ENCODE assay signal across 23 cellular contexts in the genomic region with DNA sequence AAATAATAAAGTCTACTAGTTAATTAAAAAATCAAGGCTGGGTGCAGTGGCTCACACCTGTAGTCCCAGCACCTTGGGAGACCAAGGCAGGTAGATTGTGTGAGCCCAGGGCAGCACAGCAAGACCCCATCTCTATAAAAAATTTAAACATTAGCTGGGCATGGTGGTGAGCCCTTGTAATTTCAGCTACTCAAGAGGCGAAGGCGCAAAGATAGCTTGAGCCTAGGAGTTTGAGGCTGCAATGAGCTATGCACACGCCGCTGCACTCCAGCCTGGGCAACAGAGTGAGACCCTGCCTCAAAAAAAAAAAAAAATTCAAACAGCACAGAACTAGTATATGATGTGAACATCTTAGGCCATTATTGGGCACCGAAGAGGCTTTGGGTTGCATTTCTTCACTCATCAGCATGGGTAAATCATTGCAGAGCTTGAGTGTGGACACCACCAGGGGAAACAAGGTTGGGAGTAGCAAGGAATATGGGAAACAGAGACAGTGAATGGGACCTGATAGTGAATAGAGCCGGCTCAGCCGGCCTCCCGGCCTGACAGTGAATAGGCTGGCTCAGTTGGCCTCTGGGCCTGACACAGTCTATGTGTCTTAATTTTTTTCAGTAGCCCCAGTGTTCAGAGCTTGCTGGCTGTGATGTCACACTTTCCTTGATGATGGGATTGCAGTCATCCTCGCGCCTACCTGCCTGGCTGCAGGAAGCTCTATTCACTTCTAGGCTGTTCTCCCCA.
A peak's percentile ranks its signal among the peaks of the same experiment; 100 is the strongest.
DNase-seq lines count a peak whose midpoint lies in the region; ATAC-seq and TF ChIP-seq lines count a peak whose summit lies in the region.
"Had no signal": no experiment of that assay in that cellular context is flagged by ENCODE, and none has a peak within 500 bp of the region (broad histone marks: within the 10 kb centered on the region; RNA-seq: fewer than 3 reads in every experiment).

No MANE protein-coding gene starts in this region.

- H3K36me3 Mint-ChIP-seq in osteocyte (ENCODE audit: unreplicated experiment), result peaks cover 3% of the 10 kb centered on the region

- 98 to 100% methylated on average over 4 to 10 of the region's 10 CpGs for WGBS in transverse colon (ENCODE audit: low coverage in 1 of 2), 2 donors

- peaks cover 6% of the 10 kb centered on the region for H3K4me1 ChIP-seq in HEK293 (ENCODE audit: control insufficient read depth, insufficient read depth, low read length)
- peaks cover under 1 to 25% (median 13%) of the 10 kb centered on the region in 4 donors for H3K4me1 ChIP-seq in transverse colon
- H3K4me1 ChIP-seq: colonic mucosa had no signal

- H3K9me3 Mint-ChIP-seq in osteocyte (ENCODE audit: unreplicated experiment), result no peaks in the 10 kb centered on the region
- H3K9me3 Mint-ChIP-seq: activated CD8-positive, alpha-beta T cell treated with anti-CD3 and anti-CD28 coated beads for 36 hours; immature natural killer cell had no signal

- no peak for TF ChIP-seq CTCF in HEK293 (tag by site-specific recombination; IDR thresholded peaks at IDR 0.05)
- TF ChIP-seq CTCF in osteocyte (IDR thresholded peaks at IDR 0.05), result no peak
- TF ChIP-seq CTCF in transverse colon (IDR thresholded peaks at IDR 0.05), result no peak

- H3K27me3 ChIP-seq in transverse colon, result no peaks in the 10 kb centered on the region
- H3K27me3 ChIP-seq: brain microvascular endothelial cell, colonic mucosa, left lung had no signal

- no peak overlapping the region for H3K4me3 ChIP-seq in HEK293 (ENCODE audit: low read depth, low read length)
- no peak overlapping the region for H3K4me3 ChIP-seq in transverse colon
- H3K4me3 ChIP-seq: colonic mucosa, left lung, psoas muscle had no signal

- DNase-seq in osteocyte (ENCODE audit: extremely low spot score, unreplicated experiment) (no peak), transverse colon (no peak), glomerular visceral epithelial cell (ENCODE audit: extremely low spot score) (no peak)
- no peak for DNase-seq in stimulated activated CD8-positive, alpha-beta memory T cell treated with anti-CD3 and anti-CD28 coated beads, Interleukin-4, amount 100 ng/mL, for 48 hours
- DNase-seq: activated CD8-positive, alpha-beta T cell treated with anti-CD3 and anti-CD28 coated beads for 36 hours; activated effector memory CD4-positive, alpha-beta T cell treated with anti-CD3 and anti-CD28 coated beads, Interleukin-2, amount 50 U/mL, for 16 hours; activated T-cell treated with anti-CD3 and anti-CD28 coated beads for 4 hours; brain microvascular endothelial cell; colonic mucosa; endodermal cell; immature natural killer cell; left lung; MV-4-11; NCI-H1694 treated with DMSO at 0.1 percent for 48 hours; NCI-H526; psoas muscle; stimulated activated CD4-positive, alpha-beta T cell treated with anti-CD3 and anti-CD28 coated beads, Interleukin-2, amount 100 ng/mL, for 48 hours; stimulated activated naive CD4-positive, alpha-beta T cell treated with Interleukin-2 at 50 U/mL for 16 hours had no signal

- no peak for TF ChIP-seq EP300 in transverse colon (IDR thresholded peaks at IDR 0.05; ENCODE audit: low read depth)

- intact Hi-C loops in transverse colon (cut with DNase I; ENCODE audit: low total_unique reads), result no loop called here

- H3K36me3 ChIP-seq in HEK293 (ENCODE audit: control insufficient read depth in 2 of 2, insufficient read depth in 1 of 2, low read length in 2 of 2) (no peaks in the 10 kb centered on the region), transverse colon (no peaks in the 10 kb centered on the region)
- H3K36me3 ChIP-seq: brain microvascular endothelial cell, colonic mucosa, left lung had no signal

- peaks cover 63% of the 10 kb centered on the region for H3K4me1 Mint-ChIP-seq in osteocyte (ENCODE audit: unreplicated experiment)

- H3K9me3 ChIP-seq in HEK293 (ENCODE audit: control insufficient read depth, insufficient read depth, low read depth, low read length), result no peaks in the 10 kb centered on the region
- H3K9me3 ChIP-seq in transverse colon, result no peaks in the 10 kb centered on the region
- H3K9me3 ChIP-seq: colonic mucosa, left lung, psoas muscle had no signal

- POLR2A ChIA-PET in HEK293 (lab: Yijun Ruan, JAX), result no interaction called here

- CTCF ChIA-PET in HEK293 (lab: Yijun Ruan, JAX), result interaction anchor here (0.6 kb wide), 1 partner anchor 18 kb away, joined by 3 read pairs; no protein-coding TSS in a partner anchor

- peak overlapping the region; percentile 97 for H3K27ac Mint-ChIP-seq in osteocyte (ENCODE audit: unreplicated experiment)
- H3K27ac Mint-ChIP-seq: activated CD8-positive, alpha-beta T cell treated with anti-CD3 and anti-CD28 coated beads for 36 hours had no signal

- ATAC-seq in esophagus mucosa (peak; percentile 61), HG02840 (IDR thresholded peaks at IDR 0.05; ENCODE audit: low FRiP score, unreplicated experiment) (no peak)
- ATAC-seq: activated CD8-positive, alpha-beta T cell treated with anti-CD3 and anti-CD28 coated beads for 36 hours; left lung; psoas muscle; Right ventricle myocardium inferior had no signal

- TF ChIP-seq POLR2A in transverse colon (IDR thresholded peaks at IDR 0.05), result no peak

- H3K27ac ChIP-seq in HEK293 (ENCODE audit: extremely low read depth, low read depth, low read length) (no peak overlapping the region), transverse colon (peak overlapping the region; percentile 76 to 90 (median 82))
- H3K27ac ChIP-seq: brain microvascular endothelial cell, KMS-11, left lung had no signal

- H3K4me3 Mint-ChIP-seq in osteocyte (ENCODE audit: unreplicated experiment), result no peak overlapping the region
- H3K4me3 Mint-ChIP-seq: activated CD8-positive, alpha-beta T cell treated with anti-CD3 and anti-CD28 coated beads for 36 hours; endodermal cell had no signal

- H3K27me3 Mint-ChIP-seq in osteocyte (ENCODE audit: unreplicated experiment), result no peaks in the 10 kb centered on the region

- in situ Hi-C loops in transverse colon (cut with MboI; ENCODE audit: low pct_ligation_motif_present in 1 of 4, low pct_unique_long_range_greater_than_20kb in 1 of 4, low sequenced_read_pairs in 3 of 4), result no loop called here

TF ChIP-seq in HEK293, 187 proteins besides CTCF, POLR2A, EP300 and RAD21:
- TF ChIP-seq WT1 (tag by site-specific recombination; IDR thresholded peaks at IDR 0.05) (no peak), ZNF266 (tag by site-specific recombination; IDR thresholded peaks at IDR 0.05; ENCODE audit: low read depth) (no peak), ZNF121 (tag by site-specific recombination; IDR thresholded peaks at IDR 0.05) (peak; percentile 80)
